Comparison of ENCODE assay signal across 9 cellular contexts in the genomic region with DNA sequence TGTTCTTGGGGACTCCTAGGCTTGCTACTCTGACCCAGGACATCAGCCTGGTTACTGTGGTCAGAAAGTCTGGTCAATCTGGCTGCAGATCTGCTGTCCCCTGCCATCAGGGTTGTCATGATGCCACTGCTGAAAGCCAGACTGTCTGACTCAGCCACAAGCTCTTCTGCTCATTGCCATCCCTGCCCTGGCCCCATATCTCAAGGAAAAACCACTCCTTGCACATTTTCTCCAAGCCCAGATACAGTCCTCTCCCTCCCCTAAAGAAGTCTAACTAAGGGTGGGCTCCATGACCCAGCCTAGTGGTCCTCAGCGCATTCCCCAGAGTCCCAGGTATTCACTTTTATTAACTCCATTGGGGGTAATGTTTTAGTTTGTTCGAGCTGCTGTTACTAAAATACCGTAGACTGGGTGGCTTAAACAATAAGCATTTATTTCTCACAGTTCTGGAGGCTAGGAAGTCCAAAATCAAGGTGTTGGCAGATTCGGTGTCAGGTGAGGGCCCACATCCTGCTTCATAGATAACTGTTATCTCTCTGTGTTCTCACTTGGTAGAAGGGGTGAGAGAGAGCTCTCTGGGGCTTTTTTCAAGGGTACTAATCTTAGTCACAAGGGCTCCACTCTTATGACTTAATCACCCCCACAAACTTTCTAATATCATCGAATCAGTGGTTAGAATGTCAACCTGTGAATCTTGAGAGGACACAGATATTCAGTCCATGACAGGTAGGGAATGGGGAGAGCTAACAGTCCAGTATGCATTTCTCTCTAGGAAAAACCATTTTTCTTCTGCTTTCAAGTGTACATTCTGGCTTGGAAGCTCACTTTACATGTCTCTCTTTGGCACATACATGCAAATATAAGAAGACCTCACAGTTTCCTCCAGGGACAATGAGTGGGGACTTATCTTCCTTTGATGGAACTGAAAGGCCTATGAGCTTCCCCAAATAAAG.
DNase-seq lines count a peak whose midpoint lies in the region; ATAC-seq, FAIRE-seq and TF ChIP-seq lines count a peak whose summit lies in the region.
"Had no signal": no experiment of that assay in that cellular context is flagged by ENCODE, and none has a peak within 500 bp of the region (broad histone marks: within the 10 kb centered on the region; RNA-seq: fewer than 3 reads in every experiment).

No MANE protein-coding gene starts in this region.

- no peak overlapping the region for H3K27ac ChIP-seq in foreskin keratinocyte

- no peak for DNase-seq in GM18507 (ENCODE audit: extremely low spot score, insufficient read length, low read depth)
- peak; percentile 58 for DNase-seq in central memory CD4-positive, alpha-beta T cell
- DNase-seq in foreskin keratinocyte: no peak
- DNase-seq in pons (ENCODE audit: low spot score): no peak
- DNase-seq in EL: no peak
- DNase-seq: NCI-H1092 treated with DMSO at 0.1 percent for 48 hours had no signal

- TF ChIP-seq CTCF in foreskin keratinocyte (conservative IDR thresholded peaks at IDR 0.05): no peak

- peak; percentile 58 for ATAC-seq in GM21367 (IDR thresholded peaks at IDR 0.05; ENCODE audit: unreplicated experiment)
- peak; percentile 85 for ATAC-seq in HG03442 (IDR thresholded peaks at IDR 0.05; ENCODE audit: unreplicated experiment)
- no peak for ATAC-seq in foreskin keratinocyte
- no peak for ATAC-seq in GM21515 (IDR thresholded peaks at IDR 0.05; ENCODE audit: unreplicated experiment)

- FAIRE-seq in GM18507 (lab: Jason Lieb, UNC): peak; percentile 67

- H3K4me1 ChIP-seq in foreskin keratinocyte: no peaks in the 10 kb centered on the region

- no peaks in the 10 kb centered on the region for H3K27me3 ChIP-seq in foreskin keratinocyte

Comparison
In these comparisons a context has a peak if more than half of its experiments do, and no peak if none do; other contexts are left out.
1. ATAC-seq: peak in GM21367 (single experiment) and HG03442 (single experiment); none in foreskin keratinocyte (single experiment) and GM21515 (single experiment).